ENCODE assay signal across 8 cellular contexts in the genomic region with DNA sequence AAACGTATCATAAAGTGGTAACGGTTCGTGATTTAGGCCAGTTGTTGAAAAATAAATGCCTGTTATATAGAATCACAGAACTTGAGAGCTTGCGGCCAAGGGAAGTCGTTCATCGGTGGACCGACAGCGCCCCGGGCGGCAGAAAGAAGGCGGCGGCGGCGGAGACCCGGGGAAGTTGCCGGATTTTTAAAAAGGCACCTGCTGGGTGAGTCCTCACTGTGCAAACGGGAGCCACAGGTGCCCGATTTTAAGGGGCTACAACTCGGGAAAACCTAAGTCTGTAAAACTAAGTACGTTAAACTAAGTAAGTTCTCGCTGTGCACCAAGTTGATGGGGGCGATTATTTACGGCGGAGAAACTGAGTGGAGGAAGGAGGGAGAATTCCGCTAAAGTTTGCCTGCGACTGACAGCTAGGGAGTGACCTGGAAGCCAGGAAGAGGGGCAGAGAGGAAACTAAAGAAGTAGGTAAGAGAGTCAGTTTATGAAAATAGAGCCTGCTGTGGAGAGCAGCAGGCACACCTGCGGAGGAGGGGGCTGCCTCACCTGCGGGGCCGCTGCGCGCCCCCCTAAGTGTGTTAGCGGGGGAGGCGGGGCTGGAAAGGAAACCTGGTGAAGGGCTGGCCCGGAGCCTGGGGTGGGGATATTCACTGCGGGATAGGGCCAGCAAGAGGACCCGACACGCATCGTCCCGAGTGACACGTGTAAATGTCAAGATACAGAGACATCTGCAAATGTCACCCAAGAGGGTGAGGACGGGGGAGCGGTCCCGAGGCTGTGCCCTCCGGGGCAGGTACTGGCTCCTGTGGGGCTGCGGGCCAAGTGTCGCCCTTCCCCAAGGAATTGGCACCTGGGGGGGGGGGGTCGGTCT. TPM values are rescaled to one million over a fixed set of nuclear protein-coding genes. Genes with fewer than 3 reads are reported as not detected.
DNase-seq lines count a peak whose midpoint lies in the region; ATAC-seq and TF ChIP-seq lines count a peak whose summit lies in the region.

No MANE protein-coding gene starts in this region.

- ATAC-seq in left ventricle myocardium superior = peak; percentile 69

- no peak overlapping the region for H3K27ac Mint-ChIP-seq in progenitor cell of endocrine pancreas

- peak overlapping the region; percentile 74 for H3K4me3 Mint-ChIP-seq in progenitor cell of endocrine pancreas (ENCODE audit: low read depth)

- peaks cover 75% of the 10 kb centered on the region for H3K27me3 Mint-ChIP-seq in progenitor cell of endocrine pancreas

- peak; percentile 32 for TF ChIP-seq CTCF in GM12873 (IDR thresholded peaks at IDR 0.05; ENCODE audit: insufficient read depth, low read depth, low read length, missing control alignments)
- TF ChIP-seq CTCF in progenitor cell of endocrine pancreas (IDR thresholded peaks at IDR 0.05; ENCODE audit: unreplicated experiment) = peak; percentile 93

- intact Hi-C loops in left ventricle myocardium superior (cut with micrococcal nuclease) = no loop called here

- H3K4me1 Mint-ChIP-seq in progenitor cell of endocrine pancreas (ENCODE audit: low read depth) = peaks cover 9% of the 10 kb centered on the region

- H3K9me3 Mint-ChIP-seq in progenitor cell of endocrine pancreas (ENCODE audit: low read depth) = no peaks in the 10 kb centered on the region

- no peaks in the 10 kb centered on the region for H3K36me3 Mint-ChIP-seq in progenitor cell of endocrine pancreas (ENCODE audit: insufficient read depth)

- DNase-seq in NCI-H748 treated with DMSO at 0.1 percent for 48 hours (lab: John Stamatoyannopoulos, UW) (peak; percentile 24), amniotic stem cell (lab: John Stamatoyannopoulos, UW) (peak; percentile 57), left ventricle myocardium superior (peak; percentile 71), progenitor cell of endocrine pancreas (ENCODE audit: low spot score, unreplicated experiment) (peak; percentile 55), COR-L47 (lab: John Stamatoyannopoulos, UW) (no peak), D341Med (ENCODE audit: low spot score) (no peak)
- no peak for DNase-seq in effector CD4-positive, alpha-beta T cell

RNA-seq across cellular contexts. Expression of a gene that starts 1.0 kb away (rescaled TPM):
- total RNA-seq in left ventricle myocardium superior = 0.35 TPM
- total RNA-seq in progenitor cell of endocrine pancreas = 1.8 and 5.2 TPM in 2 replicates

Comparison
In these comparisons a context has a peak if more than half of its experiments do, and no peak if none do; other contexts are left out.
1. DNase-seq: peak in NCI-H748 treated with DMSO at 0.1 percent for 48 hours (single experiment), amniotic stem cell (single experiment), left ventricle myocardium superior (single experiment) and progenitor cell of endocrine pancreas (single experiment); none in COR-L47 (single experiment), D341Med (single experiment) and effector CD4-positive, alpha-beta T cell (single experiment).